Comparison of ENCODE assay signal across 18 cellular contexts in genomic region chr12:122999196-122999946, GRCh38. TPM values are rescaled to one million over a fixed set of nuclear protein-coding genes. Genes with fewer than 3 reads are reported as not detected.
DNase-seq lines count a peak whose midpoint lies in the region; FAIRE-seq and TF ChIP-seq lines count a peak whose summit lies in the region.
"Had no signal": no experiment of that assay in that cellular context is flagged by ENCODE, and none has a peak within 500 bp of the region (broad histone marks: within the 10 kb centered on the region; RNA-seq: fewer than 3 reads in every experiment).

No MANE protein-coding gene starts in this region.

- no peak for DNase-seq in activated T-cell treated with anti-CD3 and anti-CD28 coated beads, Interleukin-2, amount 50 U/mL, for 24 hours
- DNase-seq in activated T-cell treated with anti-CD3 and anti-CD28 coated beads, Interleukin-2, amount 50 U/mL, for 1 hour, result no peak
- peak; percentile 80 for DNase-seq in WERI-Rb-1
- no peak for DNase-seq in neural crest cell (ENCODE audit: low read depth, low spot score)
- DNase-seq in DMS 273 (lab: John Stamatoyannopoulos, UW; ENCODE audit: unreplicated experiment), result no peak
- no peak for DNase-seq in A172 (ENCODE audit: low spot score)
- no peak for DNase-seq in HTR-8/SVneo (ENCODE audit: insufficient read length, low spot score)
- DNase-seq: 8988T; HFFc6; Kasumi-1; NCI-H187; NCI-H345; NCI-H526; NK-92 treated with Interleukin-12 subunit alpha and Interleukin-12 subunit beta, amount 100 ng/mL, for 24 hours; SHP77 treated with DMSO at 0.1 percent for 48 hours had no signal

- no peak for TF ChIP-seq CTCF in WERI-Rb-1 (IDR thresholded peaks at IDR 0.05; ENCODE audit: low read depth, low read length)
- TF ChIP-seq CTCF in neural crest cell (conservative IDR thresholded peaks at IDR 0.05), result no peak

- peaks cover 15% of the 10 kb centered on the region for H3K36me3 Mint-ChIP-seq in activated T-cell treated with anti-CD3 and anti-CD28 coated beads, Interleukin-2, amount 50 U/mL, for 24 hours (ENCODE audit: low read depth)
- H3K36me3 Mint-ChIP-seq in neural crest cell (ENCODE audit: low read depth), result no peaks in the 10 kb centered on the region

- no peak overlapping the region for H3K4me3 ChIP-seq in WERI-Rb-1 (ENCODE audit: low read depth, low read length)
- H3K4me3 ChIP-seq in skeletal muscle tissue (ENCODE audit: low read length in 3 of 3), result no peak overlapping the region

- H3K4me3 Mint-ChIP-seq in activated T-cell treated with anti-CD3 and anti-CD28 coated beads, Interleukin-2, amount 50 U/mL, for 24 hours, result no peak overlapping the region
- no peak overlapping the region for H3K4me3 Mint-ChIP-seq in neural crest cell
- H3K4me3 Mint-ChIP-seq: HFFc6 had no signal

- H3K27me3 ChIP-seq in WERI-Rb-1 (ENCODE audit: insufficient read depth, low read depth, severe bottlenecking) (no peaks in the 10 kb centered on the region), skeletal muscle tissue (ENCODE audit: control insufficient read depth in 3 of 3, insufficient read depth in 3 of 3, low read length in 3 of 3) (no peaks in the 10 kb centered on the region)

- no peak for FAIRE-seq in HTR-8/SVneo (lab: Jason Lieb, UNC)
- FAIRE-seq: GM12892 had no signal

- H3K4me1 ChIP-seq in skeletal muscle tissue (ENCODE audit: control insufficient read depth in 3 of 3, insufficient read depth in 3 of 3, low read length in 3 of 3), result peaks cover 54 to 63% (median 58%) of the 10 kb centered on the region in 3 donors

- no peaks in the 10 kb centered on the region for H3K36me3 ChIP-seq in WERI-Rb-1
- H3K36me3 ChIP-seq in skeletal muscle tissue (ENCODE audit: control insufficient read depth in 3 of 3, insufficient read depth in 3 of 3, low read length in 3 of 3), result peaks cover 0 to 12% (median 7%) of the 10 kb centered on the region in 3 donors

- H3K9me3 ChIP-seq in WERI-Rb-1 (ENCODE audit: severe bottlenecking) (no peaks in the 10 kb centered on the region), skeletal muscle tissue (ENCODE audit: control insufficient read depth in 3 of 3, low read length in 3 of 3) (no peaks in the 10 kb centered on the region)

- H3K4me1 Mint-ChIP-seq in activated T-cell treated with anti-CD3 and anti-CD28 coated beads, Interleukin-2, amount 50 U/mL, for 24 hours (ENCODE audit: low read depth), result no peaks in the 10 kb centered on the region
- no peaks in the 10 kb centered on the region for H3K4me1 Mint-ChIP-seq in neural crest cell

- no peaks in the 10 kb centered on the region for H3K27me3 Mint-ChIP-seq in activated T-cell treated with anti-CD3 and anti-CD28 coated beads, Interleukin-2, amount 50 U/mL, for 24 hours
- H3K27me3 Mint-ChIP-seq in neural crest cell (ENCODE audit: low read depth), result no peaks in the 10 kb centered on the region

- H3K27ac Mint-ChIP-seq in activated T-cell treated with anti-CD3 and anti-CD28 coated beads, Interleukin-2, amount 50 U/mL, for 24 hours, result peak overlapping the region; percentile 1
- H3K27ac Mint-ChIP-seq in neural crest cell (ENCODE audit: unreplicated experiment), result peak overlapping the region; percentile 12
- H3K27ac Mint-ChIP-seq: HFFc6 had no signal

- no peaks in the 10 kb centered on the region for H3K9me3 Mint-ChIP-seq in activated T-cell treated with anti-CD3 and anti-CD28 coated beads, Interleukin-2, amount 50 U/mL, for 24 hours
- no peaks in the 10 kb centered on the region for H3K9me3 Mint-ChIP-seq in neural crest cell
- H3K9me3 Mint-ChIP-seq: HFFc6 had no signal

- peak overlapping the region; percentile 10 to 65 (median 57) for H3K9ac ChIP-seq in skeletal muscle tissue (ENCODE audit: low read depth in 1 of 3, low read length in 3 of 3)

- H3K27ac ChIP-seq in WERI-Rb-1 (peak overlapping the region; percentile 40), skeletal muscle tissue (ENCODE audit: low read depth, low read length) (peak overlapping the region; percentile 75)
- H3K27ac ChIP-seq: C4-2B had no signal

RNA-seq across cellular contexts. Expression of gene ARL6IP4, which starts 18.9 kb away (rescaled TPM):
- total RNA-seq in neural crest cell (173 and 180 TPM in 2 replicates), skeletal muscle tissue (93.4 TPM)
- total RNA-seq in A172 (2014; rRNA removed; shearing (Covaris generic)), result 228 and 284 TPM in 2 replicates

RNA-seq across cellular contexts. Expression of gene OGFOD2, which starts 24.3 kb away (rescaled TPM):
- total RNA-seq in neural crest cell (17.2 and 18.1 TPM in 2 replicates), skeletal muscle tissue (4.2 TPM)
- 12.0 and 20.9 TPM in 2 replicates for total RNA-seq in A172 (2014; rRNA removed; shearing (Covaris generic))

RNA-seq across cellular contexts. Expression of gene ABCB9, which starts 33.1 kb away (rescaled TPM):
- total RNA-seq in neural crest cell (14.2 and 16.3 TPM in 2 replicates), skeletal muscle tissue (2.6 TPM)
- 15.0 and 15.8 TPM in 2 replicates for total RNA-seq in A172 (2014; rRNA removed; shearing (Covaris generic))
